ENCODE assay signal across 1 cellular context in genomic region chr5:163916376-163916775, GRCh38.
A peak's percentile ranks its signal among the peaks of the same experiment; 100 is the strongest.
TF ChIP-seq lines count a peak whose summit lies in the region.

No MANE protein-coding gene starts in this region.

TF ChIP-seq in GM12878, 131 proteins besides CTCF, POLR2A, EP300 and RAD21 (continued from another document and continues in another):
- TF ChIP-seq CEBPZ (IDR thresholded peaks at IDR 0.05; ENCODE audit: low read depth, low read length) (no peak), CHD4 (IDR thresholded peaks at IDR 0.05) (no peak), E4F1 (IDR thresholded peaks at IDR 0.05; ENCODE audit: borderline replicate concordance, partially characterized antibody) (no peak), SPI1 (IDR thresholded peaks at IDR 0.05; ENCODE audit: borderline replicate concordance, insufficient read depth, low read depth, low read length) (peak; percentile 44; the same call in 1 of the 2 replicates), ATF2 (IDR thresholded peaks at IDR 0.05; ENCODE audit: low read length) (no peak), MTA2 (IDR thresholded peaks at IDR 0.05; ENCODE audit: low read depth) (no peak), RB1 (IDR thresholded peaks at IDR 0.05; ENCODE audit: borderline replicate concordance) (no peak), CHD2 (IDR thresholded peaks at IDR 0.05; ENCODE audit: borderline replicate concordance, low read depth, low read length) (no peak), IRF3 (IDR thresholded peaks at IDR 0.05) (no peak), BHLHE40 (IDR thresholded peaks at IDR 0.05; ENCODE audit: borderline replicate concordance in 1 of 2, low read depth in 2 of 2, low read length in 1 of 2) (no peak), NFXL1 (IDR thresholded peaks at IDR 0.05; ENCODE audit: borderline replicate concordance) (no peak), RAD51 (IDR thresholded peaks at IDR 0.05) (no peak), ZBED1 (IDR thresholded peaks at IDR 0.05; ENCODE audit: borderline replicate concordance) (no peak), ZSCAN29 (IDR thresholded peaks at IDR 0.05) (no peak), POLR2AphosphoS2 (IDR thresholded peaks at IDR 0.05; ENCODE audit: low read depth, low read length) (no peak), BMI1 (IDR thresholded peaks at IDR 0.05; ENCODE audit: borderline replicate concordance) (no peak), JUNB (IDR thresholded peaks at IDR 0.05) (peak; percentile 41; the same call in 1 of the 2 replicates), IKZF2 (IDR thresholded peaks at IDR 0.05) (peak in 1 of 2 experiments; percentile 19; a peak in 1 of 4 replicates), RCOR1 (conservative IDR thresholded peaks at IDR 0.05; ENCODE audit: low read depth, low read length) (no peak), ZNF687 (IDR thresholded peaks at IDR 0.05) (no peak), ZBTB33 (IDR thresholded peaks at IDR 0.05) (no peak), PAX8 (IDR thresholded peaks at IDR 0.05) (no peak), REST (IDR thresholded peaks at IDR 0.05; ENCODE audit: low read depth, low read length) (no peak), ZNF384 (IDR thresholded peaks at IDR 0.05; ENCODE audit: borderline replicate concordance, low read depth, low read length) (no peak), HDAC2 (IDR thresholded peaks at IDR 0.05) (no peak), HCFC1 (IDR thresholded peaks at IDR 0.05; ENCODE audit: low read length) (no peak), MYC (IDR thresholded peaks at IDR 0.05; ENCODE audit: insufficient read depth, insufficient read length, insufficient replicate concordance, low read length, severe bottlenecking) (no peak), PML (IDR thresholded peaks at IDR 0.05; ENCODE audit: low read length) (no peak), RELA (IDR thresholded peaks at IDR 0.05; ENCODE audit: borderline replicate concordance, partially characterized antibody) (no peak)
- TF ChIP-seq, protein P1, sequence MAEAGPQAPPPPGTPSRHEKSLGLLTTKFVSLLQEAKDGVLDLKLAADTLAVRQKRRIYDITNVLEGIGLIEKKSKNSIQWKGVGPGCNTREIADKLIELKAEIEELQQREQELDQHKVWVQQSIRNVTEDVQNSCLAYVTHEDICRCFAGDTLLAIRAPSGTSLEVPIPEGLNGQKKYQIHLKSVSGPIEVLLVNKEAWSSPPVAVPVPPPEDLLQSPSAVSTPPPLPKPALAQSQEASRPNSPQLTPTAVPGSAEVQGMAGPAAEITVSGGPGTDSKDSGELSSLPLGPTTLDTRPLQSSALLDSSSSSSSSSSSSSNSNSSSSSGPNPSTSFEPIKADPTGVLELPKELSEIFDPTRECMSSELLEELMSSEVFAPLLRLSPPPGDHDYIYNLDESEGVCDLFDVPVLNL (IDR thresholded peaks at IDR 0.05; ENCODE audit: low read depth, low read length): no peak
- TF ChIP-seq, protein P2, sequence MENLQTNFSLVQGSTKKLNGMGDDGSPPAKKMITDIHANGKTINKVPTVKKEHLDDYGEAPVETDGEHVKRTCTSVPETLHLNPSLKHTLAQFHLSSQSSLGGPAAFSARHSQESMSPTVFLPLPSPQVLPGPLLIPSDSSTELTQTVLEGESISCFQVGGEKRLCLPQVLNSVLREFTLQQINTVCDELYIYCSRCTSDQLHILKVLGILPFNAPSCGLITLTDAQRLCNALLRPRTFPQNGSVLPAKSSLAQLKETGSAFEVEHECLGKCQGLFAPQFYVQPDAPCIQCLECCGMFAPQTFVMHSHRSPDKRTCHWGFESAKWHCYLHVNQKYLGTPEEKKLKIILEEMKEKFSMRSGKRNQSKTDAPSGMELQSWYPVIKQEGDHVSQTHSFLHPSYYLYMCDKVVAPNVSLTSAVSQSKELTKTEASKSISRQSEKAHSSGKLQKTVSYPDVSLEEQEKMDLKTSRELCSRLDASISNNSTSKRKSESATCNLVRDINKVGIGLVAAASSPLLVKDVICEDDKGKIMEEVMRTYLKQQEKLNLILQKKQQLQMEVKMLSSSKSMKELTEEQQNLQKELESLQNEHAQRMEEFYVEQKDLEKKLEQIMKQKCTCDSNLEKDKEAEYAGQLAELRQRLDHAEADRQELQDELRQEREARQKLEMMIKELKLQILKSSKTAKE (IDR thresholded peaks at IDR 0.05; ENCODE audit: low read depth, poor library complexity, severe bottlenecking): no peak
- TF ChIP-seq, protein P3, sequence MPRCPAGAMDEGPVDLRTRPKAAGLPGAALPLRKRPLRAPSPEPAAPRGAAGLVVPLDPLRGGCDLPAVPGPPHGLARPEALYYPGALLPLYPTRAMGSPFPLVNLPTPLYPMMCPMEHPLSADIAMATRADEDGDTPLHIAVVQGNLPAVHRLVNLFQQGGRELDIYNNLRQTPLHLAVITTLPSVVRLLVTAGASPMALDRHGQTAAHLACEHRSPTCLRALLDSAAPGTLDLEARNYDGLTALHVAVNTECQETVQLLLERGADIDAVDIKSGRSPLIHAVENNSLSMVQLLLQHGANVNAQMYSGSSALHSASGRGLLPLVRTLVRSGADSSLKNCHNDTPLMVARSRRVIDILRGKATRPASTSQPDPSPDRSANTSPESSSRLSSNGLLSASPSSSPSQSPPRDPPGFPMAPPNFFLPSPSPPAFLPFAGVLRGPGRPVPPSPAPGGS (IDR thresholded peaks at IDR 0.05; ENCODE audit: borderline replicate concordance, insufficient read depth, low read depth, low read length, poor library complexity, severe bottlenecking): no peak
